In genomic region chr4:123744664-123745290, GRCh38 we compare ENCODE assay signal across 11 cellular contexts.
A peak's percentile ranks its signal among the peaks of the same experiment; 100 is the strongest.
DNase-seq lines count a peak whose midpoint lies in the region; ATAC-seq and TF ChIP-seq lines count a peak whose summit lies in the region.
"Had no signal": no experiment of that assay in that cellular context is flagged by ENCODE, and none has a peak within 500 bp of the region (broad histone marks: within the 10 kb centered on the region; RNA-seq: fewer than 3 reads in every experiment).

No MANE protein-coding gene starts in this region.

- peak overlapping the region; percentile 5 for H4K5ac ChIP-seq in IMR-90 (ENCODE audit: low read depth, low read length)

- peaks cover 7 to 10% of the 10 kb centered on the region in 2 donors for H3K4me1 Mint-ChIP-seq in immature natural killer cell
- H3K4me1 Mint-ChIP-seq: stimulated activated memory B cell treated with anti-CD40 and anti-IgM and Interleukin-4, amounts not matched to agents 10 μg/mL and 1 μg/mL and 100 μg/mL, for 72 hours had no signal

- H3K23ac ChIP-seq in IMR-90 (ENCODE audit: low read depth, low read length): peak overlapping the region; percentile 82; the same call in 1 of the 2 replicates

- no peak for TF ChIP-seq POLR2A in IMR-90 (IDR thresholded peaks at IDR 0.05; ENCODE audit: low read depth, low read length)

- H3K4me2 ChIP-seq in IMR-90 (ENCODE audit: low read depth, low read length): peak overlapping the region; percentile 14

- peak overlapping the region; percentile 5; the same call in 1 of the 2 replicates for H3K18ac ChIP-seq in IMR-90 (ENCODE audit: low read depth, low read length)

- H4K20me1 ChIP-seq in IMR-90 (ENCODE audit: insufficient read depth, low read length): no peaks in the 10 kb centered on the region

- intact Hi-C loops in IMR-90 (cut with micrococcal nuclease): no loop called here
- intact Hi-C loops in sciatic nerve (cut with DNase I): no loop called here

- no TSS peak for BruUV-seq in IMR-90 (replicated peaks; lab: Mats Ljungman, UMichigan)

- TF ChIP-seq CTCF in IMR-90 (conservative IDR thresholded peaks at IDR 0.05; ENCODE audit: low read depth, low read length) (no peak), astrocyte of the spinal cord (IDR thresholded peaks at IDR 0.05; ENCODE audit: low read depth, low read length) (no peak), WERI-Rb-1 (IDR thresholded peaks at IDR 0.05; ENCODE audit: low read depth, low read length) (no peak)

- H3K27me3 ChIP-seq in IMR-90 (ENCODE audit: control insufficient read depth, insufficient read depth, low read length) (no peaks in the 10 kb centered on the region), WERI-Rb-1 (ENCODE audit: insufficient read depth, low read depth, severe bottlenecking) (no peaks in the 10 kb centered on the region)
- H3K27me3 ChIP-seq: colonic mucosa had no signal

- peak overlapping the region; percentile 2; the same call in 1 of the 2 replicates for H2AK5ac ChIP-seq in IMR-90 (ENCODE audit: low read depth, low read length)

- peak overlapping the region; percentile 90 for H2AFZ ChIP-seq in IMR-90 (replicated peaks; ENCODE audit: low read length, poor library complexity)

- TF ChIP-seq RAD21 in IMR-90 (IDR thresholded peaks at IDR 0.05; ENCODE audit: low read length): no peak

- H3K9ac ChIP-seq in IMR-90 (ENCODE audit: low read depth, low read length): peak overlapping the region; percentile 4; the same call in 1 of the 2 replicates

- H3K9me1 ChIP-seq in IMR-90 (ENCODE audit: insufficient read depth, low read length): 0 out of 2 replicates have a peak, but pooled peaks cover 3% of the 10 kb centered on the region

- DNase-seq in IMR-90 (peak; percentile 7), astrocyte of the spinal cord (ENCODE audit: low read depth, low spot score) (peak; percentile 3), immature natural killer cell (no peak), sciatic nerve (ENCODE audit: low spot score) (no peak), NCI-H1436 (lab: John Stamatoyannopoulos, UW) (no peak), NCI-H1436 treated with DMSO at 0.1 percent for 48 hours (lab: John Stamatoyannopoulos, UW) (no peak), GM19238 (ENCODE audit: insufficient read length, low spot score) (no peak), WERI-Rb-1 (no peak)
- DNase-seq: colonic mucosa, NCI-H2029 had no signal

- peaks cover 2 to 14% (median 2%) of the 10 kb centered on the region in 3 donors for H3K27me3 Mint-ChIP-seq in immature natural killer cell (ENCODE audit: low read depth in 3 of 3)

- H3K27ac Mint-ChIP-seq in immature natural killer cell: no peak overlapping the region
- H3K27ac Mint-ChIP-seq: stimulated activated memory B cell treated with anti-CD40 and anti-IgM and Interleukin-4, amounts not matched to agents 10 μg/mL and 1 μg/mL and 100 μg/mL, for 72 hours had no signal

- peak overlapping the region; percentile 15 to 55; a peak in 3 of 4 replicates for H4K8ac ChIP-seq in IMR-90 (ENCODE audit: low read depth in 2 of 2, low read length in 2 of 2)

- peak overlapping the region; percentile 67; the same call in 1 of the 2 replicates for H4K91ac ChIP-seq in IMR-90 (ENCODE audit: insufficient read depth, low read depth, low read length)

- H3K14ac ChIP-seq in IMR-90 (replicated peaks; ENCODE audit: low read depth, low read length): peak overlapping the region; percentile 67

- H2BK120ac ChIP-seq in IMR-90 (ENCODE audit: low read depth, low read length): peak overlapping the region; percentile 85

- CTCF ChIA-PET in IMR-90 (lab: Yijun Ruan, JAX): interaction anchor here (0.7 kb wide), 1 partner anchor 16 kb away, joined by 3 read pairs; no protein-coding TSS in a partner anchor

- peak overlapping the region in 3 of 5 donors; percentile 6 to 54 (median 24) for H3K4me3 Mint-ChIP-seq in immature natural killer cell
- H3K4me3 Mint-ChIP-seq: stimulated activated memory B cell treated with anti-CD40 and anti-IgM and Interleukin-4, amounts not matched to agents 10 μg/mL and 1 μg/mL and 100 μg/mL, for 72 hours had no signal

- no peaks in the 10 kb centered on the region for H3K9me3 ChIP-seq in IMR-90 (ENCODE audit: control insufficient read depth, insufficient read depth, low read length)
- H3K9me3 ChIP-seq in WERI-Rb-1 (ENCODE audit: severe bottlenecking): no peaks in the 10 kb centered on the region
- H3K9me3 ChIP-seq: colonic mucosa had no signal

- H2BK15ac ChIP-seq in IMR-90 (ENCODE audit: low read depth, low read length): peak overlapping the region; percentile 18; the same call in 1 of the 3 replicates

- H3K4me3 ChIP-seq in IMR-90 (ENCODE audit: insufficient read depth, low read depth, low read length) (no peak overlapping the region), astrocyte of the spinal cord (ENCODE audit: low read depth, low read length) (no peak overlapping the region), WERI-Rb-1 (ENCODE audit: low read depth, low read length) (no peak overlapping the region)
- H3K4me3 ChIP-seq: colonic mucosa had no signal

- no peak overlapping the region for H3K56ac ChIP-seq in IMR-90 (ENCODE audit: extremely low read depth, insufficient read depth, low read length)

- in situ Hi-C loops in IMR-90 (cut with MboI; ENCODE audit: low sequenced_read_pairs) (no loop called here), astrocyte of the spinal cord (cut with HindIII; ENCODE audit: low sequenced_read_pairs) (no loop called here)

- H3K36me3 Mint-ChIP-seq in immature natural killer cell: no peaks in the 10 kb centered on the region
- H3K36me3 Mint-ChIP-seq: stimulated activated memory B cell treated with anti-CD40 and anti-IgM and Interleukin-4, amounts not matched to agents 10 μg/mL and 1 μg/mL and 100 μg/mL, for 72 hours had no signal

- WGBS in IMR-90 (ENCODE audit: extremely low coverage in 2 of 2, insufficient read length in 1 of 2), 2 experiments: no CpG with 5 or more reads among the region's 8 CpGs

- dilution Hi-C loops in IMR-90 (cut with HindIII; ENCODE audit: low sequenced_read_pairs, unreplicated experiment): no loop called here

- H3K79me1 ChIP-seq in IMR-90 (ENCODE audit: low read depth in 1 of 2, low read length in 2 of 2): no peaks in the 10 kb centered on the region

- peak overlapping the region; percentile 19; the same call in 1 of the 2 replicates for H3K27ac ChIP-seq in IMR-90 (ENCODE audit: insufficient read depth, low read length)
- no peak overlapping the region for H3K27ac ChIP-seq in WERI-Rb-1
- H3K27ac ChIP-seq: colonic mucosa had no signal

- H2AK9ac ChIP-seq in IMR-90 (replicated peaks; ENCODE audit: low read depth, low read length, poor library complexity): peak overlapping the region; percentile 13

- H2BK5ac ChIP-seq in IMR-90 (ENCODE audit: low read depth, low read length, poor library complexity, severe bottlenecking): no peak overlapping the region

- H3K9me3 Mint-ChIP-seq in immature natural killer cell: no peaks in the 10 kb centered on the region
- H3K9me3 Mint-ChIP-seq: stimulated activated memory B cell treated with anti-CD40 and anti-IgM and Interleukin-4, amounts not matched to agents 10 μg/mL and 1 μg/mL and 100 μg/mL, for 72 hours had no signal

- peak; percentile 60 for ATAC-seq in IMR-90 (ENCODE audit: low read depth)
- ATAC-seq in sciatic nerve: peak; percentile 64
- ATAC-seq: stimulated activated memory B cell treated with anti-CD40 and anti-IgM and Interleukin-4, amounts not matched to agents 10 μg/mL and 1 μg/mL and 100 μg/mL, for 72 hours had no signal

- peaks cover 5% of the 10 kb centered on the region; the same call in 1 of the 2 replicates for H3K4me1 ChIP-seq in IMR-90 (ENCODE audit: control insufficient read depth, insufficient read depth, low read length)
- H3K4me1 ChIP-seq: colonic mucosa had no signal

- peak overlapping the region; percentile 80 for H3K4ac ChIP-seq in IMR-90 (ENCODE audit: low read depth, low read length)

- peak overlapping the region; percentile 75 for H2BK20ac ChIP-seq in IMR-90 (ENCODE audit: low read depth, low read length)

- H3K36me3 ChIP-seq in IMR-90 (ENCODE audit: control insufficient read depth, insufficient read depth, low read length) (no peaks in the 10 kb centered on the region), WERI-Rb-1 (no peaks in the 10 kb centered on the region)
- H3K36me3 ChIP-seq: colonic mucosa had no signal

- POLR2A ChIA-PET in IMR-90 (lab: Charles Lee; ENCODE audit: unreplicated experiment): no interaction called here

TF ChIP-seq in IMR-90, 13 proteins besides CTCF, POLR2A, EP300 and RAD21:
- TF ChIP-seq BHLHE40 (IDR thresholded peaks at IDR 0.05; ENCODE audit: low read depth, low read length) (no peak), CHD1 (IDR thresholded peaks at IDR 0.05; ENCODE audit: low read depth, low read length) (no peak), FOS (IDR thresholded peaks at IDR 0.05; ENCODE audit: low read depth, low read length) (no peak), MAZ (IDR thresholded peaks at IDR 0.05; ENCODE audit: borderline replicate concordance, low read depth, low read length) (no peak)
TF ChIP-seq in IMR-90: peak in this region for 0.

Comparison
In these comparisons a context has a peak if more than half of its experiments do, and no peak if none do; other contexts are left out.
1. DNase-seq: peak in IMR-90 (single experiment) and astrocyte of the spinal cord (single experiment); none in immature natural killer cell (0 of 3), sciatic nerve (single experiment), NCI-H1436 (single experiment), NCI-H1436 treated with DMSO at 0.1 percent for 48 hours (single experiment), GM19238 (single experiment) and WERI-Rb-1 (single experiment).